In genomic region chr4:184744251-184744650, GRCh38 we compare ENCODE assay signal across 21 cellular contexts.
"Had no signal": no experiment of that assay in that cellular context is flagged by ENCODE, and none has a peak within 500 bp of the region (broad histone marks: within the 10 kb centered on the region; RNA-seq: fewer than 3 reads in every experiment).

No MANE protein-coding gene starts in this region.

- H3K9me3 ChIP-seq: neutrophil, psoas muscle, sigmoid colon, tibial artery had no signal

- H3K4me3 ChIP-seq: coronary artery, dorsolateral prefrontal cortex, heart left ventricle, lung, psoas muscle, sigmoid colon, skin epidermis, tibial artery had no signal

- H3K4me3 Mint-ChIP-seq: naive B cell, nephron progenitor cell had no signal

- ATAC-seq: esophagus mucosa, heart left ventricle, left colon, left ventricle myocardium superior, psoas muscle had no signal

- H3K27ac ChIP-seq: coronary artery, dorsolateral prefrontal cortex, heart left ventricle, neutrophil, psoas muscle, sigmoid colon, skin epidermis, tibial artery had no signal

- FAIRE-seq: endometrium, frontal cortex had no signal

- H3K36me3 Mint-ChIP-seq: naive B cell had no signal

- H3K27me3 Mint-ChIP-seq: naive B cell had no signal

- H3K36me3 ChIP-seq: heart left ventricle, neutrophil, sigmoid colon, tibial artery had no signal

- H3K27ac Mint-ChIP-seq: nephron progenitor cell had no signal

- DNase-seq: dorsolateral prefrontal cortex; effector memory CD4-positive, alpha-beta T cell; heart left ventricle; hippocampal formation; left colon; left ventricle myocardium superior; mesendoderm; naive B cell; nephron progenitor cell; psoas muscle; sigmoid colon; stimulated activated CD4-positive, alpha-beta T cell treated with anti-CD3 and anti-CD28 coated beads, Interleukin-2, amount 100 ng/mL, for 24 hours; stimulated activated naive CD4-positive, alpha-beta T cell; tibial artery had no signal

- H3K27me3 ChIP-seq: dorsolateral prefrontal cortex, heart left ventricle, neutrophil, sigmoid colon, tibial artery had no signal
